ENCODE assay signal across 13 cellular contexts in genomic region chr19:10006752-10007323, GRCh38. TPM values are rescaled to one million over a fixed set of nuclear protein-coding genes. Genes with fewer than 3 reads are reported as not detected.
DNase-seq lines count a peak whose midpoint lies in the region; ATAC-seq and TF ChIP-seq lines count a peak whose summit lies in the region.
"Had no signal": no experiment of that assay in that cellular context is flagged by ENCODE, and none has a peak within 500 bp of the region (broad histone marks: within the 10 kb centered on the region; RNA-seq: fewer than 3 reads in every experiment).

No MANE protein-coding gene starts in this region.

- peaks cover 2% of the 10 kb centered on the region; the same call in 1 of the 2 replicates for H4K20me1 ChIP-seq in BLaER1
- peaks cover 14% of the 10 kb centered on the region for H4K20me1 ChIP-seq in IMR-90 (ENCODE audit: insufficient read depth, low read length)

- no peak for TF ChIP-seq RAD21 in IMR-90 (IDR thresholded peaks at IDR 0.05; ENCODE audit: low read length)

- DNase-seq in IMR-90 (no peak), esophagus muscularis mucosa (ENCODE audit: extremely low spot score) (no peak), DMS 273 treated with DMSO at 0.1 percent for 48 hours (lab: John Stamatoyannopoulos, UW) (no peak), GF-D8 (lab: John Stamatoyannopoulos, UW) (no peak)
- DNase-seq: CD4-positive, CD25-positive, alpha-beta regulatory T cell; mesendoderm; NCI-H2107; stimulated activated CD4-positive, alpha-beta T cell treated with anti-CD3 and anti-CD28 coated beads, Interleukin-1b, Interleukin-23, amount 100 ng/mL, for 48 hours had no signal

- no peak overlapping the region for H2AFZ ChIP-seq in IMR-90 (replicated peaks; ENCODE audit: low read length, poor library complexity)

- peak overlapping the region; percentile 75 for H3K4me2 ChIP-seq in BLaER1
- H3K4me2 ChIP-seq in IMR-90 (ENCODE audit: low read depth, low read length): no peak overlapping the region

- ATAC-seq in IMR-90 (ENCODE audit: low read depth) (no peak), HG03196 (IDR thresholded peaks at IDR 0.05; ENCODE audit: unreplicated experiment) (no peak), HG03139 (IDR thresholded peaks at IDR 0.05; ENCODE audit: unreplicated experiment) (no peak)

- no peak overlapping the region for H3K23ac ChIP-seq in IMR-90 (ENCODE audit: low read depth, low read length)

- in situ Hi-C loops in IMR-90 (cut with MboI; ENCODE audit: low sequenced_read_pairs): no loop called here

- TF ChIP-seq POLR2A in IMR-90 (IDR thresholded peaks at IDR 0.05; ENCODE audit: low read depth, low read length) (no peak; the same call in 1 of the 2 replicates), esophagus muscularis mucosa (IDR thresholded peaks at IDR 0.05; ENCODE audit: low read depth) (no peak)

- peak overlapping the region; percentile 79 for H2AK5ac ChIP-seq in IMR-90 (ENCODE audit: low read depth, low read length)

- H3K27me3 ChIP-seq in BLaER1 (peaks cover 22% of the 10 kb centered on the region), IMR-90 (ENCODE audit: control insufficient read depth, insufficient read depth, low read length) (no peaks in the 10 kb centered on the region), esophagus muscularis mucosa (peaks cover 0 to 100% (median 18%) of the 10 kb centered on the region in 4 donors), rectal smooth muscle tissue (ENCODE audit: control insufficient read depth, insufficient read depth, low read length) (peaks cover 9% of the 10 kb centered on the region)

- no peak overlapping the region; the same call in 1 of the 2 replicates for H3K9ac ChIP-seq in BLaER1
- no peak overlapping the region for H3K9ac ChIP-seq in IMR-90 (ENCODE audit: low read depth, low read length)
- no peak overlapping the region for H3K9ac ChIP-seq in rectal smooth muscle tissue (ENCODE audit: low read length)

- POLR2A ChIA-PET in IMR-90 (lab: Charles Lee; ENCODE audit: unreplicated experiment): interaction anchor here (0.6 kb wide), 1 partner anchor 111 kb away, joined by 4 read pairs; no protein-coding TSS in a partner anchor

- H2BK120ac ChIP-seq in IMR-90 (ENCODE audit: low read depth, low read length): no peak overlapping the region

- CTCF ChIA-PET in IMR-90 (lab: Yijun Ruan, JAX): no interaction called here

- no peak overlapping the region for H3K18ac ChIP-seq in IMR-90 (ENCODE audit: low read depth, low read length)

- no peak for TF ChIP-seq EP300 in esophagus muscularis mucosa (IDR thresholded peaks at IDR 0.05)

- H4K91ac ChIP-seq in IMR-90 (ENCODE audit: insufficient read depth, low read depth, low read length): peak overlapping the region; percentile 74

- no peak overlapping the region for H4K5ac ChIP-seq in IMR-90 (ENCODE audit: low read depth, low read length)

- dilution Hi-C loops in IMR-90 (cut with HindIII; ENCODE audit: low sequenced_read_pairs, unreplicated experiment): no loop called here

- H3K4me1 ChIP-seq in BLaER1 (peaks cover 61% of the 10 kb centered on the region), IMR-90 (ENCODE audit: control insufficient read depth, insufficient read depth, low read length) (peaks cover 15% of the 10 kb centered on the region), esophagus muscularis mucosa (peaks cover 14 to 77% (median 59%) of the 10 kb centered on the region in 4 donors), rectal smooth muscle tissue (ENCODE audit: control insufficient read depth, insufficient read depth, low read length) (no peaks in the 10 kb centered on the region)

- H4K8ac ChIP-seq in IMR-90 (ENCODE audit: low read depth in 2 of 2, low read length in 2 of 2): no peak overlapping the region

- H3K9me1 ChIP-seq in IMR-90 (ENCODE audit: insufficient read depth, low read length): peaks cover 22% of the 10 kb centered on the region

- H3K36me3 ChIP-seq in BLaER1 (no peaks in the 10 kb centered on the region), IMR-90 (ENCODE audit: control insufficient read depth, insufficient read depth, low read length) (peaks cover 4% of the 10 kb centered on the region), esophagus muscularis mucosa (peaks cover 0 to 21% (median 10%) of the 10 kb centered on the region in 4 donors), rectal smooth muscle tissue (ENCODE audit: control insufficient read depth, insufficient read depth, low read length) (no peaks in the 10 kb centered on the region)
- H3K36me3 ChIP-seq: SJSA1 had no signal

- H3K56ac ChIP-seq in IMR-90 (ENCODE audit: extremely low read depth, insufficient read depth, low read length): no peak overlapping the region

- H2AK9ac ChIP-seq in IMR-90 (replicated peaks; ENCODE audit: low read depth, low read length, poor library complexity): no peak overlapping the region

- BruUV-seq in IMR-90 (replicated peaks; lab: Mats Ljungman, UMichigan): no TSS peak

- H3K14ac ChIP-seq in IMR-90 (replicated peaks; ENCODE audit: low read depth, low read length): 0 out of 2 replicates have a peak overlapping the region, but pooled peaks have one; percentile 14

- peaks cover 2 to 9% of the 10 kb centered on the region in 2 experiments; a peak in 3 of 4 replicates for H3K79me1 ChIP-seq in IMR-90 (ENCODE audit: low read depth in 1 of 2, low read length in 2 of 2)

- H3K4ac ChIP-seq in IMR-90 (ENCODE audit: low read depth, low read length): peak overlapping the region; percentile 20

- H2BK15ac ChIP-seq in IMR-90 (ENCODE audit: low read depth, low read length): peak overlapping the region; percentile 77

- TF ChIP-seq CTCF in IMR-90 (conservative IDR thresholded peaks at IDR 0.05; ENCODE audit: low read depth, low read length) (no peak), esophagus muscularis mucosa (IDR thresholded peaks at IDR 0.05) (no peak)

- peak overlapping the region; percentile 36 for H3K27ac ChIP-seq in BLaER1
- H3K27ac ChIP-seq in IMR-90 (ENCODE audit: insufficient read depth, low read length): no peak overlapping the region
- peak overlapping the region; percentile 65 to 81 (median 76) for H3K27ac ChIP-seq in esophagus muscularis mucosa (replicated peaks in 1 of 4)
- H3K27ac ChIP-seq in rectal smooth muscle tissue (ENCODE audit: low read depth, low read length): peak overlapping the region; percentile 38
- H3K27ac ChIP-seq: SJSA1 had no signal

- intact Hi-C loops in IMR-90 (cut with micrococcal nuclease) (no loop called here), esophagus muscularis mucosa (cut with DNase I) (no loop called here)

- no peak overlapping the region for H2BK5ac ChIP-seq in IMR-90 (ENCODE audit: low read depth, low read length, poor library complexity, severe bottlenecking)

- H3K9me3 ChIP-seq in BLaER1: no peaks in the 10 kb centered on the region
- no peaks in the 10 kb centered on the region for H3K9me3 ChIP-seq in IMR-90 (ENCODE audit: control insufficient read depth, insufficient read depth, low read length)
- no peaks in the 10 kb centered on the region for H3K9me3 ChIP-seq in esophagus muscularis mucosa
- H3K9me3 ChIP-seq: SJSA1 had no signal

- H3K4me3 ChIP-seq in BLaER1: no peak overlapping the region; the same call in 1 of the 2 replicates
- H3K4me3 ChIP-seq in IMR-90 (ENCODE audit: insufficient read depth, low read depth, low read length): no peak overlapping the region
- H3K4me3 ChIP-seq in esophagus muscularis mucosa: peak overlapping the region in 1 of 4 donors; percentile 59
- no peak overlapping the region for H3K4me3 ChIP-seq in rectal smooth muscle tissue (ENCODE audit: low read length)
- H3K4me3 ChIP-seq: SJSA1 had no signal

- H2BK20ac ChIP-seq in IMR-90 (ENCODE audit: low read depth, low read length): peak overlapping the region; percentile 59; the same call in 1 of the 2 replicates

TF ChIP-seq in IMR-90, 13 proteins besides CTCF, POLR2A, EP300 and RAD21:
- TF ChIP-seq, protein P1, sequence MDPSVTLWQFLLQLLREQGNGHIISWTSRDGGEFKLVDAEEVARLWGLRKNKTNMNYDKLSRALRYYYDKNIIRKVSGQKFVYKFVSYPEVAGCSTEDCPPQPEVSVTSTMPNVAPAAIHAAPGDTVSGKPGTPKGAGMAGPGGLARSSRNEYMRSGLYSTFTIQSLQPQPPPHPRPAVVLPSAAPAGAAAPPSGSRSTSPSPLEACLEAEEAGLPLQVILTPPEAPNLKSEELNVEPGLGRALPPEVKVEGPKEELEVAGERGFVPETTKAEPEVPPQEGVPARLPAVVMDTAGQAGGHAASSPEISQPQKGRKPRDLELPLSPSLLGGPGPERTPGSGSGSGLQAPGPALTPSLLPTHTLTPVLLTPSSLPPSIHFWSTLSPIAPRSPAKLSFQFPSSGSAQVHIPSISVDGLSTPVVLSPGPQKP (IDR thresholded peaks at IDR 0.05; ENCODE audit: borderline replicate concordance, low read depth, low read length): no peak
- TF ChIP-seq SMC3 (IDR thresholded peaks at IDR 0.05; ENCODE audit: low read depth, low read length) (no peak), RFX5 (IDR thresholded peaks at IDR 0.05; ENCODE audit: low read depth, low read length) (no peak), MAFK (IDR thresholded peaks at IDR 0.05; ENCODE audit: low read depth, low read length) (no peak), NFE2L2 (IDR thresholded peaks at IDR 0.05; ENCODE audit: low read depth, low read length) (no peak), FOS (IDR thresholded peaks at IDR 0.05; ENCODE audit: low read depth, low read length) (no peak), BHLHE40 (IDR thresholded peaks at IDR 0.05; ENCODE audit: low read depth, low read length) (no peak), RCOR1 (IDR thresholded peaks at IDR 0.05; ENCODE audit: insufficient replicate concordance, low read length) (no peak), CEBPB (IDR thresholded peaks at IDR 0.05; ENCODE audit: low read depth, low read length) (no peak), MXI1 (IDR thresholded peaks at IDR 0.05; ENCODE audit: borderline replicate concordance, low read depth, low read length) (no peak)
- TF ChIP-seq, protein P2, sequence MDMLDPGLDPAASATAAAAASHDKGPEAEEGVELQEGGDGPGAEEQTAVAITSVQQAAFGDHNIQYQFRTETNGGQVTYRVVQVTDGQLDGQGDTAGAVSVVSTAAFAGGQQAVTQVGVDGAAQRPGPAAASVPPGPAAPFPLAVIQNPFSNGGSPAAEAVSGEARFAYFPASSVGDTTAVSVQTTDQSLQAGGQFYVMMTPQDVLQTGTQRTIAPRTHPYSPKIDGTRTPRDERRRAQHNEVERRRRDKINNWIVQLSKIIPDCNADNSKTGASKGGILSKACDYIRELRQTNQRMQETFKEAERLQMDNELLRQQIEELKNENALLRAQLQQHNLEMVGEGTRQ (IDR thresholded peaks at IDR 0.05; ENCODE audit: low read depth, low read length): no peak
TF ChIP-seq in IMR-90: peak in this region for 0.

RNA-seq across cellular contexts. Expression of gene COL5A3, which starts 3.5 kb away (rescaled TPM):
- total RNA-seq in IMR-90 (2012; rRNA removed) (0.54 and 0.56 TPM in 2 replicates), esophagus muscularis mucosa (10 to 100 TPM; 12.9 to 29.1 (median 19.5) TPM)
- polyA plus RNA-seq in IMR-90 (2012; rRNA removed): 1.5 TPM in 2 replicates
- polyA plus RNA-seq in IMR-90 (2012; cell fraction: cytosol; rRNA removed): 1.1 and 1.5 TPM in 2 replicates
- 5.1 TPM in 2 replicates for polyA plus RNA-seq in IMR-90 (2012; cell fraction: nucleus; rRNA removed; ENCODE audit: low replicate concordance)

RNA-seq across cellular contexts. Expression of gene RDH8, which starts 6.4 kb away (rescaled TPM):
- total RNA-seq in IMR-90 (2012; rRNA removed) (0.18 TPM in 1 of 2 replicates, not detected in the other), esophagus muscularis mucosa (not detected)
- not detected in 2 replicates for polyA plus RNA-seq in IMR-90 (2012; rRNA removed)
- not detected in 2 replicates for polyA plus RNA-seq in IMR-90 (2012; cell fraction: cytosol; rRNA removed)
- polyA plus RNA-seq in IMR-90 (2012; cell fraction: nucleus; rRNA removed; ENCODE audit: low replicate concordance): 0.29 and 0.38 TPM in 2 replicates
- total RNA-seq: CD4-positive, CD25-positive, alpha-beta regulatory T cell; SJSA1 had no signal
- polyA plus RNA-seq: CD4-positive, CD25-positive, alpha-beta regulatory T cell had no signal
